In the genomic region with DNA sequence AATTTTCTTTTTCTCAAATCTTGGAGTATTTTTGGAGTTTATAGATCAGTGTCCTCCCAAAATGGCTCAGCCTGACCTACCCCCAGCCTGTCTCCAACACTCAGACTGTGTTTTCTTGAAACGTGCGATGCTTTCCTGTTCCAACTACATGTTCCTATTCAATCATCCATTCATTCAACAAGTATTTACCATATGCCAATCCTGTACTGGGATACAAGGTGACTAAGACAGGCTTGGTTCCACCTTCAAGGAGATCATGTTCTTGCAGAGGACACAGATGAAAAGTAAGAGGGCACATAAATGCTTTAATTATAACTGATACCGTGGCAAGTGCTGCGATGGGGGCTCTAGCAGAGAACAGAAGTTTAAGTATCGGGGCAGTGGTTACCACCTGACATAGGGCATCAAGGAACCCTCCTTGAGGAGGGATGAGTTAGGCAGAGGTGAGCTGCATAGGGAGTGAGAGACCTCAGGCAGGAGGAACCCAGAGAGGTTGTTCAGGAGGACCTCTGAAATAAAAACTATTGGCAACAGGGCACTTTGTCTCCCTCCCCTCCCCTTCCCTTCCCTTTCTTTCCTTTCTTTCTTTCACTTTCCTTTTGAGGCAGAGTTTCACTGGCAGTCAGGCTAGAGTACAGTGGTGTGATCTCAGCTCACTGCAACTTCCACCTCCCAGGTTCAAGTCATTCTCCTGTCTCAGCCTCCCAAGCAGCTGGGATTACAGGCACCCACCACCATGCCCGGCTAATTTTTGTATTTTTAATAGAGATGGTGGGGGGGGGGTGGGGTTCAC, we compare ENCODE assay signal across 15 cellular contexts.
DNase-seq lines count a peak whose midpoint lies in the region; ATAC-seq and TF ChIP-seq lines count a peak whose summit lies in the region.
"Had no signal": no experiment of that assay in that cellular context is flagged by ENCODE, and none has a peak within 500 bp of the region (broad histone marks: within the 10 kb centered on the region; RNA-seq: fewer than 3 reads in every experiment).

No MANE protein-coding gene starts in this region.

- H3K4me3 ChIP-seq in testis, result no peak overlapping the region
- H3K4me3 ChIP-seq: esophagus muscularis mucosa, GM23338, ovary, uterus had no signal

- H3K27ac ChIP-seq in testis, result peak overlapping the region; percentile 44 to 59
- H3K27ac ChIP-seq: ovary had no signal

- 74 to 90% methylated on average over 6 of the region's 6 CpGs for WGBS in testis, 2 donors

- no peaks in the 10 kb centered on the region for H3K36me3 ChIP-seq in testis (ENCODE audit: low read depth, missing control alignments)
- H3K36me3 ChIP-seq: esophagus muscularis mucosa, ovary, uterus had no signal

- peaks cover 12% of the 10 kb centered on the region for H3K4me1 ChIP-seq in testis

- H3K4me3 Mint-ChIP-seq in activated CD8-positive, alpha-beta memory T cell treated with anti-CD3 and anti-CD28 coated beads, Interleukin-2, amount 10 ng/mL, durations not matched to agents 7 days and 5 days, result no peak overlapping the region
- H3K4me3 Mint-ChIP-seq: activated naive CD4-positive, alpha-beta T cell treated with anti-CD3 and anti-CD28 coated beads, Interleukin-2, amount 10 ng/mL, durations not matched to agents 7 days and 5 days; GM23338 had no signal

- TF ChIP-seq CTCF in testis (IDR thresholded peaks at IDR 0.05), result no peak

- intact Hi-C loops in testis (cut with DNase I; ENCODE audit: low total_unique reads), result no loop called here
- intact Hi-C loops in posterior vena cava (cut with DNase I), result no loop called here

- TF ChIP-seq POLR2A in testis (IDR thresholded peaks at IDR 0.05), result no peak

- no peaks in the 10 kb centered on the region for H3K27me3 Mint-ChIP-seq in activated CD8-positive, alpha-beta memory T cell treated with anti-CD3 and anti-CD28 coated beads, Interleukin-2, amount 10 ng/mL, durations not matched to agents 7 days and 5 days

- no peaks in the 10 kb centered on the region for H3K9me3 ChIP-seq in testis
- H3K9me3 ChIP-seq: esophagus muscularis mucosa, ovary, uterus had no signal

- no peaks in the 10 kb centered on the region for H3K27me3 ChIP-seq in testis
- H3K27me3 ChIP-seq: esophagus muscularis mucosa, ovary, uterus had no signal

- no peaks in the 10 kb centered on the region for H3K9me3 Mint-ChIP-seq in activated CD8-positive, alpha-beta memory T cell treated with anti-CD3 and anti-CD28 coated beads, Interleukin-2, amount 10 ng/mL, durations not matched to agents 7 days and 5 days (ENCODE audit: low read depth)
- H3K9me3 Mint-ChIP-seq: activated naive CD4-positive, alpha-beta T cell treated with anti-CD3 and anti-CD28 coated beads, Interleukin-2, amount 10 ng/mL, durations not matched to agents 7 days and 5 days; GM23338 had no signal

- DNase-seq in activated CD8-positive, alpha-beta memory T cell treated with anti-CD3 and anti-CD28 coated beads, Interleukin-2, amount 10 ng/mL, durations not matched to agents 7 days and 5 days, result no peak
- no peak for DNase-seq in activated CD8-positive, alpha-beta memory T cell treated with anti-CD3 and anti-CD28 coated beads for 24 hours
- DNase-seq in RPMI7951 (ENCODE audit: low read depth), result peak; percentile 51
- no peak for DNase-seq in testis
- DNase-seq in posterior vena cava (ENCODE audit: low spot score), result no peak
- no peak for DNase-seq in NCI-H1092 treated with DMSO at 0.1 percent for 48 hours (lab: John Stamatoyannopoulos, UW)
- DNase-seq: activated CD4-positive, alpha-beta T cell treated with anti-CD3 and anti-CD28 coated beads for 48 hours; activated naive CD4-positive, alpha-beta T cell treated with anti-CD3 and anti-CD28 coated beads, Interleukin-2, amount 10 ng/mL, durations not matched to agents 7 days and 5 days; DMS79 had no signal

- no peak overlapping the region for H3K27ac Mint-ChIP-seq in activated CD8-positive, alpha-beta memory T cell treated with anti-CD3 and anti-CD28 coated beads, Interleukin-2, amount 10 ng/mL, durations not matched to agents 7 days and 5 days
- H3K27ac Mint-ChIP-seq: activated naive CD4-positive, alpha-beta T cell treated with anti-CD3 and anti-CD28 coated beads, Interleukin-2, amount 10 ng/mL, durations not matched to agents 7 days and 5 days; GM23338 had no signal

- ATAC-seq in activated CD8-positive, alpha-beta memory T cell treated with anti-CD3 and anti-CD28 coated beads, Interleukin-2, amount 10 ng/mL, durations not matched to agents 7 days and 5 days, result peak; percentile 42
- ATAC-seq in HG02763 (IDR thresholded peaks at IDR 0.05; ENCODE audit: unreplicated experiment), result peak; percentile 65
- no peak for ATAC-seq in GM18861 (IDR thresholded peaks at IDR 0.05; ENCODE audit: unreplicated experiment)

- CTCF ChIA-PET in activated CD8-positive, alpha-beta memory T cell treated with anti-CD3 and anti-CD28 coated beads, Interleukin-2, amount 10 ng/mL, durations not matched to agents 7 days and 5 days (lab: Charles Lee), result no interaction called here

- H3K4me1 Mint-ChIP-seq in activated CD8-positive, alpha-beta memory T cell treated with anti-CD3 and anti-CD28 coated beads, Interleukin-2, amount 10 ng/mL, durations not matched to agents 7 days and 5 days, result peaks cover 6% of the 10 kb centered on the region

- no peaks in the 10 kb centered on the region for H3K36me3 Mint-ChIP-seq in activated CD8-positive, alpha-beta memory T cell treated with anti-CD3 and anti-CD28 coated beads, Interleukin-2, amount 10 ng/mL, durations not matched to agents 7 days and 5 days
- H3K36me3 Mint-ChIP-seq: activated naive CD4-positive, alpha-beta T cell treated with anti-CD3 and anti-CD28 coated beads, Interleukin-2, amount 10 ng/mL, durations not matched to agents 7 days and 5 days had no signal
